8 cellular contexts compared by ENCODE assay signal in the genomic region with DNA sequence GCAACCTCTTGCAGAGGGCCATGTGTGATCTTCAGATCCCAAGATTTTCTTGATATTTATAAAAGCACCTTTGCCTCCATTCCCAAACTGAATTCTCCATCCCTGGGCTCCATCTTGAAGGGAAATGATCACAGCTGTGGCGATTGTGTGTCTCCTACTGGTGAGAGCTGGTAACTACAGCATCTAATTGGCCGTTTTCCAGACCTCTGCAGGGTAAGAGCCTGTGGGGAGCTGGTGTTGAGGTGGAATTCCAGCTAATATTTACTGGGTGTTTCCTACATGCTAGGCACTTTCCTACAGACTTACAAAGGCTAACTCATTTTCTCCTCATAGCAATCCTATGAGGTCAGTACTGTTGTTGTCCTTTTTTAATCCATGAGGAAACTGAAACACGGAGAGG. TPM values are rescaled to one million over a fixed set of nuclear protein-coding genes. Genes with fewer than 3 reads are reported as not detected.
DNase-seq lines count a peak whose midpoint lies in the region; ATAC-seq and TF ChIP-seq lines count a peak whose summit lies in the region.

No MANE protein-coding gene starts in this region.

- H3K4me1 ChIP-seq in breast epithelium (peaks cover 0 to 8% of the 10 kb centered on the region in 2 donors), mucosa of descending colon (ENCODE audit: low read depth) (no peaks in the 10 kb centered on the region), vagina (no peaks in the 10 kb centered on the region)

- DNase-seq in AG09319 (ENCODE audit: extremely low read depth, low read depth) (no peak), GM10248 (ENCODE audit: extremely low spot score) (no peak), NCI-H2107 treated with DMSO at 0.1 percent for 48 hours (lab: John Stamatoyannopoulos, UW; ENCODE audit: unreplicated experiment) (peak; percentile 25), breast epithelium (ENCODE audit: low spot score in 2 of 2) (no peak), mucosa of descending colon (peak in 1 of 3 donors; percentile 48), vagina (ENCODE audit: extremely low spot score in 2 of 2) (no peak), NCI-H2081 treated with DMSO at 0.1 percent for 48 hours (lab: John Stamatoyannopoulos, UW) (no peak)

- POLR2A ChIA-PET in GM10248 (lab: Yijun Ruan, JAX): no interaction called here

- no peaks in the 10 kb centered on the region for H3K9me3 ChIP-seq in breast epithelium
- no peaks in the 10 kb centered on the region for H3K9me3 ChIP-seq in mucosa of descending colon
- H3K9me3 ChIP-seq in vagina: no peaks in the 10 kb centered on the region

- intact Hi-C loops in breast epithelium (cut with DNase I; ENCODE audit: low total_unique reads): no loop called here
- intact Hi-C loops in mucosa of descending colon (cut with DNase I, micrococcal nuclease): no loop called here
- intact Hi-C loops in vagina (cut with DNase I): no loop called here

- CTCF ChIA-PET in GM10248 (lab: Yijun Ruan, JAX): interaction anchor here (0.7 to 12.1 kb wide), 40 partner anchors 9 to 889 kb away, joined by 3 to 198 read pairs (median 6); partner anchors contain the start of genes RSPH3 and TAGAP

- H3K36me3 ChIP-seq in breast epithelium (no peaks in the 10 kb centered on the region), mucosa of descending colon (ENCODE audit: low read depth) (no peaks in the 10 kb centered on the region), vagina (no peaks in the 10 kb centered on the region)

- H3K27me3 ChIP-seq in breast epithelium (no peaks in the 10 kb centered on the region), vagina (no peaks in the 10 kb centered on the region)

- TF ChIP-seq POLR2A in breast epithelium (IDR thresholded peaks at IDR 0.05): no peak
- no peak for TF ChIP-seq POLR2A in vagina (IDR thresholded peaks at IDR 0.05)

- no peak overlapping the region for H3K4me3 ChIP-seq in breast epithelium
- H3K4me3 ChIP-seq in mucosa of descending colon: no peak overlapping the region
- no peak overlapping the region for H3K4me3 ChIP-seq in vagina

- TF ChIP-seq CTCF in AG09319 (IDR thresholded peaks at IDR 0.05; ENCODE audit: low read depth, low read length): peak; percentile 44
- TF ChIP-seq CTCF in GM10248 (IDR thresholded peaks at IDR 0.05; ENCODE audit: control extremely low read depth, extremely low read depth, low read depth, missing control alignments): peak; percentile 59
- TF ChIP-seq CTCF in breast epithelium (IDR thresholded peaks at IDR 0.05): peak in 2 of 3 donors; percentile 19 to 22
- TF ChIP-seq CTCF in mucosa of descending colon (IDR thresholded peaks at IDR 0.05): peak; percentile 27
- TF ChIP-seq CTCF in vagina (IDR thresholded peaks at IDR 0.05): peak in 1 of 3 experiments; percentile 18

- ATAC-seq in mucosa of descending colon: no peak
- no peak for ATAC-seq in GM21515 (IDR thresholded peaks at IDR 0.05; ENCODE audit: unreplicated experiment)

- no peak overlapping the region for H3K27ac ChIP-seq in breast epithelium
- H3K27ac ChIP-seq in vagina: no peak overlapping the region

RNA-seq across cellular contexts. Expression of gene FNDC1, which starts 59.2 kb away (rescaled TPM):
- total RNA-seq in breast epithelium (10 to 100 TPM in 1 of 3 donors, under 1 TPM in 2; 0.15 to 10.1 (median 0.33) TPM), mucosa of descending colon (1 to 10 TPM in 1 of 3 donors, under 1 TPM in 2; 0.64 to 6.6 (median 0.89) TPM), vagina (0.49 TPM)
